ENCODE assay signal across 19 cellular contexts in genomic region chr20:9510926-9511325, GRCh38. TPM values are rescaled to one million over a fixed set of nuclear protein-coding genes. Genes with fewer than 3 reads are reported as not detected.
DNase-seq lines count a peak whose midpoint lies in the region; ATAC-seq, FAIRE-seq and TF ChIP-seq lines count a peak whose summit lies in the region.
"Had no signal": no experiment of that assay in that cellular context is flagged by ENCODE, and none has a peak within 500 bp of the region (broad histone marks: within the 10 kb centered on the region; RNA-seq: fewer than 3 reads in every experiment).

No MANE protein-coding gene starts in this region.

- FAIRE-seq in GM12891 (lab: Jason Lieb, UNC) (no peak), D721Med (lab: Jason Lieb, UNC) (no peak)
- FAIRE-seq: G401.6 had no signal

- intact Hi-C loops in cardiac septum (cut with DNase I): no loop called here

- no peak for TF ChIP-seq CTCF in D721Med (IDR thresholded peaks at IDR 0.05; ENCODE audit: insufficient read depth, missing control alignments)

- DNase-seq in GM12891 (ENCODE audit: insufficient read length, low spot score) (peak; percentile 16), NAMALWA (ENCODE audit: low spot score) (peak; percentile 30), OCI-M2 (lab: John Stamatoyannopoulos, UW; ENCODE audit: unreplicated experiment) (no peak), cardiac septum (ENCODE audit: low spot score) (no peak), D721Med (ENCODE audit: insufficient read length, low spot score) (no peak)
- DNase-seq in stimulated activated CD4-positive, alpha-beta T cell treated with anti-CD3 and anti-CD28 coated beads, Interleukin-15, amount 100 ng/mL, for 24 hours: no peak
- DNase-seq: activated CD4-positive, alpha-beta T cell treated with anti-CD3 and anti-CD28 coated beads, Interleukin-2, amount 50 U/mL, for 48 hours; activated T-cell treated with anti-CD3 and anti-CD28 coated beads, Interleukin-2, amount 50 U/mL, for 48 hours; Caco-2; effector memory CD4-positive, alpha-beta T cell; kidney glomerular epithelial cell; NCI-H1436; NCI-H345; stimulated activated CD4-positive, alpha-beta T cell treated with anti-CD3 and anti-CD28 coated beads, Interleukin-12 subunit alpha, Interleukin-12 subunit beta, amount 100 ng/mL, for 4 hours; stimulated activated naive CD8-positive, alpha-beta T cell treated with anti-CD3 and anti-CD28 coated beads, Interleukin-15, amount 100 ng/mL, for 72 hours had no signal

- TF ChIP-seq POLR2A in GM12891 (IDR thresholded peaks at IDR 0.05; ENCODE audit: low read depth, low read length): no peak

- ATAC-seq in GM21360 (IDR thresholded peaks at IDR 0.05; ENCODE audit: unreplicated experiment): peak; percentile 51
- ATAC-seq in HG03039 (IDR thresholded peaks at IDR 0.05; ENCODE audit: unreplicated experiment): peak; percentile 45
- ATAC-seq: stimulated activated naive CD8-positive, alpha-beta T cell treated with anti-CD3 and anti-CD28 coated beads, Interleukin-15, amount 100 ng/mL, for 72 hours had no signal

TF ChIP-seq in GM12891, 5 proteins besides CTCF, POLR2A, EP300 and RAD21:
- peak; percentile 22; the same call in 1 of the 2 replicates for TF ChIP-seq SPI1 (IDR thresholded peaks at IDR 0.05; ENCODE audit: low read depth, low read length)
- no peak for TF ChIP-seq PAX5 (IDR thresholded peaks at IDR 0.05; ENCODE audit: insufficient read depth, low read length, severe bottlenecking)

RNA-seq across cellular contexts. Expression of gene LAMP5, which starts 3.5 kb away (rescaled TPM):
- 0.18 TPM for polyA plus RNA-seq in GM12891 (2012; ENCODE audit: low read depth, missing spikeins)
- total RNA-seq in cardiac septum: 0.22 TPM
- total RNA-seq: Caco-2 had no signal
- polyA plus RNA-seq: hepatocyte had no signal

Comparison
In these comparisons a context has a peak if more than half of its experiments do, and no peak if none do; other contexts are left out.
1. DNase-seq: peak in GM12891 (single experiment) and NAMALWA (single experiment); none in OCI-M2 (single experiment), stimulated activated CD4-positive, alpha-beta T cell treated with anti-CD3 and anti-CD28 coated beads, Interleukin-15, amount 100 ng/mL, for 24 hours (single experiment), cardiac septum (single experiment) and D721Med (single experiment).